19 cellular contexts compared by ENCODE assay signal in genomic region chr5:179153341-179153901, GRCh38.
DNase-seq lines count a peak whose midpoint lies in the region; ATAC-seq and TF ChIP-seq lines count a peak whose summit lies in the region.
"Had no signal": no experiment of that assay in that cellular context is flagged by ENCODE, and none has a peak within 500 bp of the region (broad histone marks: within the 10 kb centered on the region; RNA-seq: fewer than 3 reads in every experiment).

No MANE protein-coding gene starts in this region.

- H3K27me3 Mint-ChIP-seq in CD14-positive monocyte (ENCODE audit: low read depth in 3 of 3) = peaks cover 2 to 15% (median 3%) of the 10 kb centered on the region in 3 donors
- H3K27me3 Mint-ChIP-seq in GM23338 (ENCODE audit: insufficient read depth, low read depth, poor library complexity) = peaks cover 4% of the 10 kb centered on the region

- no peaks in the 10 kb centered on the region for H3K36me3 Mint-ChIP-seq in CD14-positive monocyte
- H3K36me3 Mint-ChIP-seq in GM23338 (ENCODE audit: low read depth) = no peaks in the 10 kb centered on the region; the same call in 2 of the 3 replicates

- H4K20me1 ChIP-seq in osteoblast (ENCODE audit: insufficient read depth, low read length) (no peaks in the 10 kb centered on the region), GM23338 (replicated peaks; ENCODE audit: insufficient read depth) (no peaks in the 10 kb centered on the region)

- no peaks in the 10 kb centered on the region for H3K4me1 Mint-ChIP-seq in CD14-positive monocyte
- no peaks in the 10 kb centered on the region; the same call in 2 of the 3 replicates for H3K4me1 Mint-ChIP-seq in GM23338

- H3K27me3 ChIP-seq in RWPE2 (ENCODE audit: insufficient read depth, poor library complexity, severe bottlenecking) (no peaks in the 10 kb centered on the region), osteoblast (ENCODE audit: insufficient read depth, low read length) (no peaks in the 10 kb centered on the region), brain microvascular endothelial cell (replicated peaks) (no peaks in the 10 kb centered on the region), GM23338 (ENCODE audit: insufficient read depth) (no peaks in the 10 kb centered on the region)
- H3K27me3 ChIP-seq: SJCRH30 had no signal

- H3K4me1 ChIP-seq in RWPE2 (ENCODE audit: insufficient read depth, poor library complexity, severe bottlenecking) (no peaks in the 10 kb centered on the region), osteoblast (ENCODE audit: insufficient read depth, low read length) (no peaks in the 10 kb centered on the region), GM23338 (ENCODE audit: insufficient read depth) (no peaks in the 10 kb centered on the region)
- H3K4me1 ChIP-seq: SJCRH30 had no signal

- H3K9me2 ChIP-seq in GM23338 (ENCODE audit: insufficient read depth) = no peaks in the 10 kb centered on the region

- H3K4me2 ChIP-seq in osteoblast (ENCODE audit: insufficient read depth, low read length) (no peak overlapping the region), GM23338 (no peak overlapping the region)
- H3K4me2 ChIP-seq: KMS-11 had no signal

- peak; percentile 40 for DNase-seq in CD14-positive monocyte (ENCODE audit: low spot score)
- peak; percentile 62 for DNase-seq in RWPE2 (ENCODE audit: low spot score)
- DNase-seq in islet precursor cell = peak; percentile 30
- peak; percentile 38 for DNase-seq in osteoblast (ENCODE audit: insufficient read length, low spot score, missing footprints)
- no peak for DNase-seq in brain microvascular endothelial cell
- DNase-seq in GM23338 (ENCODE audit: low spot score) = no peak
- DNase-seq in NCI-H146 treated with DMSO at 0.1 percent for 48 hours (lab: John Stamatoyannopoulos, UW; ENCODE audit: unreplicated experiment) = no peak
- DNase-seq: ACHN, C1 segment of cervical spinal cord, DMS79 treated with DMSO at 0.1 percent for 48 hours, MV-4-11, NCI-H1417, NCI-H1930, NCI-H226, NCI-H524 treated with DMSO at 0.1 percent for 48 hours, PC-3, RPMI8226, SJCRH30 had no signal

- H3K4me3 ChIP-seq in RWPE2 (ENCODE audit: severe bottlenecking) = no peak overlapping the region
- H3K4me3 ChIP-seq in osteoblast (ENCODE audit: insufficient read depth, low read length) = no peak overlapping the region
- H3K4me3 ChIP-seq in brain microvascular endothelial cell (ENCODE audit: low read depth, low read length) = no peak overlapping the region
- H3K4me3 ChIP-seq in GM23338 = no peak overlapping the region
- H3K4me3 ChIP-seq: SJCRH30 had no signal

- H3K79me2 ChIP-seq in osteoblast (ENCODE audit: insufficient read depth, low read length) (no peaks in the 10 kb centered on the region), GM23338 (replicated peaks; ENCODE audit: insufficient read depth) (no peaks in the 10 kb centered on the region)

- no peaks in the 10 kb centered on the region for H3F3A ChIP-seq in GM23338 (replicated peaks; ENCODE audit: low read depth)

- no peak overlapping the region for H3K27ac Mint-ChIP-seq in CD14-positive monocyte
- no peak overlapping the region for H3K27ac Mint-ChIP-seq in GM23338

- H2AFZ ChIP-seq in osteoblast (ENCODE audit: low read length) (no peak overlapping the region), GM23338 (no peak overlapping the region)

- H3K4me3 Mint-ChIP-seq in CD14-positive monocyte (no peak overlapping the region), GM23338 (no peak overlapping the region)

- H3K36me3 ChIP-seq in RWPE2 (ENCODE audit: low read depth) (no peaks in the 10 kb centered on the region), osteoblast (ENCODE audit: insufficient read depth, low read length) (peaks cover 71% of the 10 kb centered on the region), brain microvascular endothelial cell (replicated peaks) (peaks cover 8% of the 10 kb centered on the region), GM23338 (ENCODE audit: insufficient read depth) (no peaks in the 10 kb centered on the region)
- H3K36me3 ChIP-seq: SJCRH30 had no signal

- in situ Hi-C loops in brain microvascular endothelial cell (cut with HindIII; ENCODE audit: low pct_ligation_motif_present, low sequenced_read_pairs) = no loop called here

- H3K27ac ChIP-seq in RWPE2 (ENCODE audit: poor library complexity, severe bottlenecking) = no peak overlapping the region
- no peak overlapping the region for H3K27ac ChIP-seq in osteoblast (ENCODE audit: low read depth, low read length)
- no peak overlapping the region for H3K27ac ChIP-seq in brain microvascular endothelial cell
- H3K27ac ChIP-seq in GM23338 (ENCODE audit: low read depth) = no peak overlapping the region
- H3K27ac ChIP-seq: KMS-11, SJCRH30 had no signal

- H3K9me3 Mint-ChIP-seq in CD14-positive monocyte (peaks cover 0 to 15% (median 3%) of the 10 kb centered on the region in 7 donors), GM23338 (peaks cover 4% of the 10 kb centered on the region)

- H3K9me3 ChIP-seq in RWPE2 (ENCODE audit: severe bottlenecking) = peaks cover 14% of the 10 kb centered on the region
- H3K9me3 ChIP-seq in osteoblast (ENCODE audit: low read depth, low read length) = no peaks in the 10 kb centered on the region
- H3K9me3 ChIP-seq: SJCRH30 had no signal

- ATAC-seq in RWPE2 (ENCODE audit: low read depth) (no peak), GM23338 (no peak)
- ATAC-seq: PC-3 had no signal

- intact Hi-C loops in CD14-positive monocyte (cut with micrococcal nuclease) = no loop called here

- TF ChIP-seq CTCF in CD14-positive monocyte (IDR thresholded peaks at IDR 0.05) (no peak), RWPE2 (IDR thresholded peaks at IDR 0.05; ENCODE audit: poor library complexity, severe bottlenecking) (no peak), osteoblast (IDR thresholded peaks at IDR 0.05; ENCODE audit: extremely low read depth, low read depth, low read length) (no peak), brain microvascular endothelial cell (IDR thresholded peaks at IDR 0.05; ENCODE audit: low read depth, low read length, missing control alignments) (no peak), GM23338 (conservative IDR thresholded peaks at IDR 0.05; ENCODE audit: low read depth in 2 of 2) (no peak)

TF ChIP-seq in GM23338, 12 proteins besides CTCF, POLR2A, EP300 and RAD21:
- no peak for TF ChIP-seq STAT1 (IDR thresholded peaks at IDR 0.05; ENCODE audit: unreplicated experiment)

Comparison
In these comparisons a context has a peak if more than half of its experiments do, and no peak if none do; other contexts are left out.
1. DNase-seq: peak in CD14-positive monocyte (single experiment), RWPE2 (single experiment), islet precursor cell (single experiment) and osteoblast (single experiment); none in brain microvascular endothelial cell (single experiment), GM23338 (single experiment) and NCI-H146 treated with DMSO at 0.1 percent for 48 hours (single experiment).